Comparison of ENCODE assay signal across 1 cellular context in genomic region chr19:14168259-14168972, GRCh38.
A peak's percentile ranks its signal among the peaks of the same experiment; 100 is the strongest.
TF ChIP-seq lines count a peak whose summit lies in the region.

No MANE protein-coding gene starts in this region.

TF ChIP-seq in IMR-90, 13 proteins besides CTCF, POLR2A, EP300 and RAD21:
- TF ChIP-seq MAFK (IDR thresholded peaks at IDR 0.05; ENCODE audit: low read depth, low read length) (peak; percentile 51; the same call in 1 of the 2 replicates), MXI1 (IDR thresholded peaks at IDR 0.05; ENCODE audit: borderline replicate concordance, low read depth, low read length) (no peak)
